In the genomic region with DNA sequence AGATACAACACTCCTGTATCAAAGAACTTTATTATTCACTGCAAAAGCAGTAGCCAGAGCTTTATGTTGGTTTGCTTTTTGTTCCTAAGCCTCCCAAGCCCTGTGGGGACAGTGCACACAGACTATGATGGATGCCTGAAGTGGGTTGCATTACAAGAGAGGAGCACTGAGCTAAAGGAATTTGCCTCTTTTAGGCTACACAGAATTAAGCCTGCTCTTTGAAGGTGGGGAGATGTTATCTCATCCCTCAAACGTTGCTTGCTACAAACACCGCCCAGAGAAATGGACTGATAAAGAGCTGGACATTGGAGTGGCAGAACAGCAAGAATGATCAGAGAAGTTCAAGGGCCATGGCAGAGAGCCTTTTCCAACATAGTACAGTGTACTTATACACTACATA, we compare ENCODE assay signal across 18 cellular contexts.
"Had no signal": no experiment of that assay in that cellular context is flagged by ENCODE, and none has a peak within 500 bp of the region (broad histone marks: within the 10 kb centered on the region; RNA-seq: fewer than 3 reads in every experiment).

No MANE protein-coding gene starts in this region.

- DNase-seq: activated CD4-positive, alpha-beta T cell treated with anti-CD3 and anti-CD28 coated beads for 36 hours; activated CD4-positive, alpha-beta T cell treated with anti-CD3 and anti-CD28 coated beads, Interleukin-2, amount 50 U/mL, for 48 hours; activated naive CD4-positive, alpha-beta T cell; activated naive CD8-positive, alpha-beta T cell treated with anti-CD3 and anti-CD28 coated beads, Interleukin-2, amount 10 ng/mL, durations not matched to agents 7 days and 5 days; activated T-cell treated with anti-CD3 and anti-CD28 coated beads for 4 hours; amygdala; caudate nucleus; immature natural killer cell; mesenchymal stem cell; naive thymus-derived CD8-positive, alpha-beta T cell; posterior cingulate gyrus; stimulated activated CD4-positive, alpha-beta T cell treated with anti-CD3 and anti-CD28 coated beads, Interleukin-2, amount 100 ng/mL, for 48 hours; transverse colon had no signal

- H3K9me3 Mint-ChIP-seq: activated naive CD8-positive, alpha-beta T cell treated with anti-CD3 and anti-CD28 coated beads, Interleukin-2, amount 10 ng/mL, durations not matched to agents 7 days and 5 days; activated T-helper 1 cell treated with anti-CD3 and anti-CD28 coated beads, Interleukin-12 subunit alpha, Interleukin-12 subunit beta, Interleukin-2, Interleukin-4 antibody, amounts not matched to agents 30 ng/mL and 10 ng/mL and 1 ng/mL, durations not matched to agents 14 hours and 24 hours and 36 hours; immature natural killer cell; naive thymus-derived CD8-positive, alpha-beta T cell; stimulated activated naive CD8-positive, alpha-beta T cell treated with anti-CD3 and anti-CD28 coated beads, Interleukin-15, Interleukin-2, amounts not matched to agents 100 ng/mL and 50 ng/mL, for 24 hours; WTC11 had no signal

- H3K36me3 Mint-ChIP-seq: immature natural killer cell, WTC11 had no signal

- H3K27me3 ChIP-seq: esophagus muscularis mucosa, transverse colon had no signal

- H3K9me3 ChIP-seq: esophagus muscularis mucosa, neutrophil, transverse colon had no signal

- H3K27me3 Mint-ChIP-seq: activated CD4-positive, alpha-beta T cell treated with anti-CD3 and anti-CD28 coated beads for 36 hours; naive thymus-derived CD8-positive, alpha-beta T cell; stimulated activated naive CD8-positive, alpha-beta T cell treated with anti-CD3 and anti-CD28 coated beads, Interleukin-15, Interleukin-2, amounts not matched to agents 100 ng/mL and 50 ng/mL, for 24 hours had no signal

- H3K4me3 ChIP-seq: esophagus muscularis mucosa, transverse colon had no signal

- H3K27ac Mint-ChIP-seq: activated CD4-positive, alpha-beta T cell treated with anti-CD3 and anti-CD28 coated beads for 36 hours; activated naive CD8-positive, alpha-beta T cell treated with anti-CD3 and anti-CD28 coated beads, Interleukin-2, amount 10 ng/mL, durations not matched to agents 7 days and 5 days; activated T-helper 1 cell treated with anti-CD3 and anti-CD28 coated beads, Interleukin-12 subunit alpha, Interleukin-12 subunit beta, Interleukin-2, Interleukin-4 antibody, amounts not matched to agents 30 ng/mL and 10 ng/mL and 1 ng/mL, durations not matched to agents 14 hours and 24 hours and 36 hours; stimulated activated naive CD8-positive, alpha-beta T cell treated with anti-CD3 and anti-CD28 coated beads, Interleukin-15, Interleukin-2, amounts not matched to agents 100 ng/mL and 50 ng/mL, for 24 hours; WTC11 had no signal

- H3K36me3 ChIP-seq: esophagus muscularis mucosa, neutrophil, transverse colon had no signal

- H3K27ac ChIP-seq: esophagus muscularis mucosa, neutrophil, transverse colon had no signal

- H3K4me3 Mint-ChIP-seq: activated CD4-positive, alpha-beta T cell treated with anti-CD3 and anti-CD28 coated beads for 36 hours; activated naive CD8-positive, alpha-beta T cell treated with anti-CD3 and anti-CD28 coated beads, Interleukin-2, amount 10 ng/mL, durations not matched to agents 7 days and 5 days; stimulated activated naive CD8-positive, alpha-beta T cell treated with anti-CD3 and anti-CD28 coated beads, Interleukin-15, Interleukin-2, amounts not matched to agents 100 ng/mL and 50 ng/mL, for 24 hours; WTC11 had no signal
